In genomic region chr10:132443998-132444876, GRCh38 we compare ENCODE assay signal across 12 cellular contexts. TPM values are rescaled to one million over a fixed set of nuclear protein-coding genes. Genes with fewer than 3 reads are reported as not detected.
A peak's percentile ranks its signal among the peaks of the same experiment; 100 is the strongest.
DNase-seq lines count a peak whose midpoint lies in the region; ATAC-seq lines count a peak whose summit lies in the region.
"Had no signal": no experiment of that assay in that cellular context is flagged by ENCODE, and none has a peak within 500 bp of the region (broad histone marks: within the 10 kb centered on the region; RNA-seq: fewer than 3 reads in every experiment).

No MANE protein-coding gene starts in this region.

- H2BK5ac ChIP-seq in neuronal stem cell (ENCODE audit: low read length): peak overlapping the region; percentile 22

- peak overlapping the region; percentile 16 for H3K27ac ChIP-seq in neuronal stem cell (replicated peaks; ENCODE audit: low read length)
- H3K27ac ChIP-seq: brain microvascular endothelial cell, gastrocnemius medialis had no signal

- H4K91ac ChIP-seq in neuronal stem cell (ENCODE audit: low read depth, low read length, poor library complexity): no peak overlapping the region

- H3K9me3 Mint-ChIP-seq in activated CD8-positive, alpha-beta memory T cell treated with anti-CD3 and anti-CD28 coated beads, Interleukin-2, amount 10 ng/mL, durations not matched to agents 7 days and 5 days (ENCODE audit: low read depth): peaks cover 4% of the 10 kb centered on the region
- no peaks in the 10 kb centered on the region for H3K9me3 Mint-ChIP-seq in activated CD8-positive, alpha-beta T cell treated with anti-CD3 and anti-CD28 coated beads, Interleukin-2, amount 10 ng/mL, durations not matched to agents 7 days and 5 days (ENCODE audit: insufficient read depth)

- H3K4me2 ChIP-seq in neuronal stem cell (ENCODE audit: insufficient read depth, low read length, poor library complexity, severe bottlenecking): peak overlapping the region; percentile 11

- no peak overlapping the region for H2BK12ac ChIP-seq in neuronal stem cell (ENCODE audit: low read length)

- no peaks in the 10 kb centered on the region for H3K36me3 ChIP-seq in neuronal stem cell (replicated peaks in 1 of 2; ENCODE audit: control insufficient read depth in 2 of 2, insufficient read depth in 2 of 2, low read length in 2 of 2)
- H3K36me3 ChIP-seq: BE2C, brain microvascular endothelial cell, gastrocnemius medialis had no signal

- H2AK5ac ChIP-seq in neuronal stem cell (ENCODE audit: low read depth, low read length): peak overlapping the region; percentile 76

- no peaks in the 10 kb centered on the region for H3K27me3 ChIP-seq in neuronal stem cell (ENCODE audit: control insufficient read depth in 3 of 3, insufficient read depth in 3 of 3, low read depth in 1 of 3, low read length in 3 of 3)
- H3K27me3 ChIP-seq: BE2C, brain microvascular endothelial cell, gastrocnemius medialis had no signal

- no peak overlapping the region for H3K4me3 ChIP-seq in neuronal stem cell (ENCODE audit: low read length in 2 of 2)
- H3K4me3 ChIP-seq: gastrocnemius medialis had no signal

- no CpG with 5 or more reads among the region's 13 CpGs for WGBS in neuronal stem cell (ENCODE audit: extremely low coverage in 2 of 2, insufficient read length in 2 of 2, insufficient replicate concordance in 1 of 2), 2 donors

- no peak overlapping the region for H3K23ac ChIP-seq in neuronal stem cell (ENCODE audit: low read depth, low read length, poor library complexity)

- H4K8ac ChIP-seq in neuronal stem cell (ENCODE audit: low read depth, low read length): peak overlapping the region; percentile 65

- H3K4me1 ChIP-seq in neuronal stem cell (ENCODE audit: control insufficient read depth in 2 of 2, insufficient read depth in 1 of 2, low read depth in 1 of 2, low read length in 2 of 2): peaks cover 32% of the 10 kb centered on the region in 2 donors

- no peak for ATAC-seq in activated CD8-positive, alpha-beta memory T cell treated with anti-CD3 and anti-CD28 coated beads, Interleukin-2, amount 10 ng/mL, durations not matched to agents 7 days and 5 days
- ATAC-seq in activated CD8-positive, alpha-beta T cell treated with anti-CD3 and anti-CD28 coated beads, Interleukin-2, amount 10 ng/mL, durations not matched to agents 7 days and 5 days: no peak
- no peak for ATAC-seq in GM21360 (IDR thresholded peaks at IDR 0.05; ENCODE audit: unreplicated experiment)
- ATAC-seq: gastrocnemius medialis had no signal

- no peak overlapping the region for H3K4ac ChIP-seq in neuronal stem cell (ENCODE audit: low read length)

- POLR2A ChIA-PET in activated CD8-positive, alpha-beta T cell treated with anti-CD3 and anti-CD28 coated beads, Interleukin-2, amount 10 ng/mL, durations not matched to agents 7 days and 5 days (lab: Charles Lee): no interaction called here

- H3K27me3 Mint-ChIP-seq in activated CD8-positive, alpha-beta memory T cell treated with anti-CD3 and anti-CD28 coated beads, Interleukin-2, amount 10 ng/mL, durations not matched to agents 7 days and 5 days: no peaks in the 10 kb centered on the region
- no peaks in the 10 kb centered on the region for H3K27me3 Mint-ChIP-seq in activated CD8-positive, alpha-beta T cell treated with anti-CD3 and anti-CD28 coated beads, Interleukin-2, amount 10 ng/mL, durations not matched to agents 7 days and 5 days (ENCODE audit: low read depth)

- DNase-seq in activated CD8-positive, alpha-beta memory T cell treated with anti-CD3 and anti-CD28 coated beads, Interleukin-2, amount 10 ng/mL, durations not matched to agents 7 days and 5 days: no peak
- no peak for DNase-seq in activated CD8-positive, alpha-beta memory T cell treated with anti-CD3 and anti-CD28 coated beads for 24 hours
- peak; percentile 14 for DNase-seq in NCI-H2227 (lab: John Stamatoyannopoulos, UW; ENCODE audit: unreplicated experiment)
- DNase-seq in activated CD8-positive, alpha-beta T cell treated with anti-CD3 and anti-CD28 coated beads, Interleukin-2, amount 10 ng/mL, durations not matched to agents 7 days and 5 days: peak; percentile 48
- DNase-seq in neuronal stem cell (ENCODE audit: low spot score): no peak
- no peak for DNase-seq in GOT3 (lab: John Stamatoyannopoulos, UW)
- no peak for DNase-seq in hepatic stellate cell (ENCODE audit: low spot score)
- DNase-seq: BE2C, gastrocnemius medialis, NCI-H524 had no signal

- no peak overlapping the region for H2BK120ac ChIP-seq in neuronal stem cell (ENCODE audit: low read depth, low read length)

- peaks cover 7 to 11% of the 10 kb centered on the region in 2 donors for H3K9me3 ChIP-seq in neuronal stem cell (replicated peaks in 1 of 2; ENCODE audit: control insufficient read depth in 2 of 2, insufficient read depth in 1 of 2, low read depth in 1 of 2, low read length in 2 of 2)
- H3K9me3 ChIP-seq: BE2C, gastrocnemius medialis had no signal

- H3K18ac ChIP-seq in neuronal stem cell (ENCODE audit: low read length): peak overlapping the region; percentile 94

- H3K4me1 Mint-ChIP-seq in activated CD8-positive, alpha-beta memory T cell treated with anti-CD3 and anti-CD28 coated beads, Interleukin-2, amount 10 ng/mL, durations not matched to agents 7 days and 5 days: peaks cover 30% of the 10 kb centered on the region
- peaks cover 46% of the 10 kb centered on the region for H3K4me1 Mint-ChIP-seq in activated CD8-positive, alpha-beta T cell treated with anti-CD3 and anti-CD28 coated beads, Interleukin-2, amount 10 ng/mL, durations not matched to agents 7 days and 5 days (ENCODE audit: low read depth)

- peak overlapping the region; percentile 96 for H2BK15ac ChIP-seq in neuronal stem cell (ENCODE audit: low read length)

- no peak overlapping the region for H3K4me3 Mint-ChIP-seq in activated CD8-positive, alpha-beta memory T cell treated with anti-CD3 and anti-CD28 coated beads, Interleukin-2, amount 10 ng/mL, durations not matched to agents 7 days and 5 days
- H3K4me3 Mint-ChIP-seq in activated CD8-positive, alpha-beta T cell treated with anti-CD3 and anti-CD28 coated beads, Interleukin-2, amount 10 ng/mL, durations not matched to agents 7 days and 5 days: no peak overlapping the region

- H3K36me3 Mint-ChIP-seq in activated CD8-positive, alpha-beta memory T cell treated with anti-CD3 and anti-CD28 coated beads, Interleukin-2, amount 10 ng/mL, durations not matched to agents 7 days and 5 days: no peaks in the 10 kb centered on the region
- no peaks in the 10 kb centered on the region for H3K36me3 Mint-ChIP-seq in activated CD8-positive, alpha-beta T cell treated with anti-CD3 and anti-CD28 coated beads, Interleukin-2, amount 10 ng/mL, durations not matched to agents 7 days and 5 days (ENCODE audit: low read depth)

- peaks cover 5% of the 10 kb centered on the region for H3K79me1 ChIP-seq in neuronal stem cell (ENCODE audit: low read depth, low read length)

- H3K9ac ChIP-seq in neuronal stem cell (ENCODE audit: low read depth, low read length, poor library complexity): no peak overlapping the region

- H3K14ac ChIP-seq in neuronal stem cell (ENCODE audit: low read length): peak overlapping the region; percentile 84

- peak overlapping the region; percentile 78 for H3K27ac Mint-ChIP-seq in activated CD8-positive, alpha-beta memory T cell treated with anti-CD3 and anti-CD28 coated beads, Interleukin-2, amount 10 ng/mL, durations not matched to agents 7 days and 5 days
- peak overlapping the region; percentile 91 for H3K27ac Mint-ChIP-seq in activated CD8-positive, alpha-beta T cell treated with anti-CD3 and anti-CD28 coated beads, Interleukin-2, amount 10 ng/mL, durations not matched to agents 7 days and 5 days

- CTCF ChIA-PET in activated CD8-positive, alpha-beta memory T cell treated with anti-CD3 and anti-CD28 coated beads, Interleukin-2, amount 10 ng/mL, durations not matched to agents 7 days and 5 days (lab: Charles Lee): interaction anchor here (1.0 to 1.5 kb wide), 6 partner anchors 7 to 91 kb away, joined by 3 to 6 read pairs (median 4); no protein-coding TSS in a partner anchor
- CTCF ChIA-PET in activated CD8-positive, alpha-beta T cell treated with anti-CD3 and anti-CD28 coated beads, Interleukin-2, amount 10 ng/mL, durations not matched to agents 7 days and 5 days (lab: Charles Lee): interaction anchor here (0.6 to 1.6 kb wide), 8 partner anchors 10 to 57 kb away, joined by 3 to 9 read pairs (median 3); partner anchors contain the start of gene PWWP2B

- peak overlapping the region; percentile 37 for H2AFZ ChIP-seq in neuronal stem cell (ENCODE audit: low read length)

RNA-seq across cellular contexts. Expression of gene PWWP2B, which starts 47.2 kb away (rescaled TPM):
- total RNA-seq in activated CD8-positive, alpha-beta memory T cell treated with anti-CD3 and anti-CD28 coated beads, Interleukin-2, amount 10 ng/mL, durations not matched to agents 7 days and 5 days: 10 to 100 TPM in 1 of 2 experiments, 1 to 10 TPM in 1; 6.9 to 12.8 TPM
- total RNA-seq in activated CD8-positive, alpha-beta T cell treated with anti-CD3 and anti-CD28 coated beads, Interleukin-2, amount 10 ng/mL, durations not matched to agents 7 days and 5 days: 10 to 100 TPM; 15.0 to 15.7 TPM
- polyA plus RNA-seq in neuronal stem cell (2013, experiment 1 of 2): 2.1 TPM
- polyA plus RNA-seq in neuronal stem cell (2013, experiment 2 of 2): 2.0 TPM

Comparison
In these comparisons a context has a peak if more than half of its experiments do, and no peak if none do; other contexts are left out.
1. DNase-seq: peak in NCI-H2227 (single experiment) and activated CD8-positive, alpha-beta T cell treated with anti-CD3 and anti-CD28 coated beads, Interleukin-2, amount 10 ng/mL, durations not matched to agents 7 days and 5 days (single experiment); none in activated CD8-positive, alpha-beta memory T cell treated with anti-CD3 and anti-CD28 coated beads, Interleukin-2, amount 10 ng/mL, durations not matched to agents 7 days and 5 days (single experiment), activated CD8-positive, alpha-beta memory T cell treated with anti-CD3 and anti-CD28 coated beads for 24 hours (single experiment), neuronal stem cell (single experiment), GOT3 (single experiment) and hepatic stellate cell (single experiment).